21 cellular contexts compared by ENCODE assay signal in genomic region chr20:61404311-61404710, GRCh38.
A peak's percentile ranks its signal among the peaks of the same experiment; 100 is the strongest.
DNase-seq lines count a peak whose midpoint lies in the region; ATAC-seq and TF ChIP-seq lines count a peak whose summit lies in the region.
"Had no signal": no experiment of that assay in that cellular context is flagged by ENCODE, and none has a peak within 500 bp of the region (broad histone marks: within the 10 kb centered on the region; RNA-seq: fewer than 3 reads in every experiment).

No MANE protein-coding gene starts in this region.

- no peaks in the 10 kb centered on the region for H3K9me2 ChIP-seq in PC-3 (replicated peaks; ENCODE audit: low read length)

- H3K9ac ChIP-seq in BLaER1 (no peak overlapping the region), PC-3 (ENCODE audit: low read length) (no peak overlapping the region)

- no peaks in the 10 kb centered on the region for H3F3A ChIP-seq in PC-3 (ENCODE audit: low read length, unreplicated experiment)

- no peak overlapping the region for H3K27ac ChIP-seq in BLaER1
- no peak overlapping the region for H3K27ac ChIP-seq in heart right ventricle
- H3K27ac ChIP-seq in PC-3 (ENCODE audit: low read length), result no peak overlapping the region
- H3K27ac ChIP-seq: A549, C4-2B had no signal

- WGBS in heart right ventricle, 2 donors, result 88 to 92% methylated on average over 11 of the region's 11 CpGs

- DNase-seq in NCI-H1105 (lab: John Stamatoyannopoulos, UW) (peak; percentile 16), NCI-H1417 treated with DMSO at 0.1 percent for 48 hours (lab: John Stamatoyannopoulos, UW) (peak; percentile 8), left kidney (ENCODE audit: low read depth, low spot score) (peak; percentile 31), heart right ventricle (no peak), PC-3 (no peak)
- DNase-seq: 8988T; ACHN; AML-193; BE2C; Caco-2; CD4-positive, CD25-positive, alpha-beta regulatory T cell; CD8-positive, alpha-beta T cell; DMS79; GF-D8; H9 had no signal

- H3K4me3 ChIP-seq in BLaER1 (no peak overlapping the region), heart right ventricle (no peak overlapping the region), PC-3 (ENCODE audit: low read length) (no peak overlapping the region)
- H3K4me3 ChIP-seq: A549, GM23338 had no signal

- TF ChIP-seq CTCF in heart right ventricle (IDR thresholded peaks at IDR 0.05) (no peak), PC-3 (conservative IDR thresholded peaks at IDR 0.05; ENCODE audit: low read depth, low read length) (no peak)

- BruUV-seq in PC-3 (replicated peaks; lab: Mats Ljungman, UMichigan), result no TSS peak

- POLR2A ChIA-PET in PC-3 (lab: Charles Lee; ENCODE audit: unreplicated experiment), result no interaction called here

- H3K4me1 ChIP-seq in BLaER1 (peaks cover 29% of the 10 kb centered on the region), heart right ventricle (no peaks in the 10 kb centered on the region), PC-3 (ENCODE audit: insufficient read depth, low read length) (no peaks in the 10 kb centered on the region)
- H3K4me1 ChIP-seq: A549, BE2C, Caco-2 had no signal

- CTCF ChIA-PET in PC-3 (lab: Charles Lee), result no interaction called here

- H3K27me3 ChIP-seq in BLaER1, result no peaks in the 10 kb centered on the region
- H3K27me3 ChIP-seq in heart right ventricle, result peaks cover 0 to 7% (median 0%) of the 10 kb centered on the region in 7 donors
- H3K27me3 ChIP-seq in PC-3 (ENCODE audit: low read length), result peaks cover 5% of the 10 kb centered on the region; the same call in 1 of the 2 replicates
- H3K27me3 ChIP-seq: BE2C had no signal

- peak overlapping the region; percentile 41 for H3K4me2 ChIP-seq in BLaER1
- H3K4me2 ChIP-seq in PC-3 (ENCODE audit: low read length), result no peak overlapping the region
- H3K4me2 ChIP-seq: A549, GM23338 had no signal

- H4K20me1 ChIP-seq in BLaER1 (no peaks in the 10 kb centered on the region), PC-3 (ENCODE audit: low read length) (no peaks in the 10 kb centered on the region)

- H3K36me3 ChIP-seq in BLaER1 (no peaks in the 10 kb centered on the region), heart right ventricle (no peaks in the 10 kb centered on the region), PC-3 (ENCODE audit: low read depth, low read length) (no peaks in the 10 kb centered on the region)
- H3K36me3 ChIP-seq: BE2C had no signal

- H3K9me3 ChIP-seq in BLaER1, result peaks cover 17% of the 10 kb centered on the region
- peaks cover 0 to 31% (median 0%) of the 10 kb centered on the region in 11 donors for H3K9me3 ChIP-seq in heart right ventricle
- H3K9me3 ChIP-seq in PC-3 (ENCODE audit: low read length), result no peaks in the 10 kb centered on the region
- H3K9me3 ChIP-seq: A549, Caco-2 had no signal

- no peak overlapping the region for H2AFZ ChIP-seq in PC-3 (ENCODE audit: low read length)
- H2AFZ ChIP-seq: GM23338 had no signal

- no peak for ATAC-seq in GM18870 (IDR thresholded peaks at IDR 0.05; ENCODE audit: unreplicated experiment)
- no peak for ATAC-seq in heart right ventricle
- no peak for ATAC-seq in PC-3
- ATAC-seq: A549; CD8-positive, alpha-beta T cell; GM23338; HCT116 had no signal

- no peaks in the 10 kb centered on the region for H3K79me2 ChIP-seq in PC-3 (ENCODE audit: low read length)

- intact Hi-C loops in heart right ventricle (cut with DNase I) (no loop called here), PC-3 (cut with micrococcal nuclease) (no loop called here)

Comparison
In these comparisons a context has a peak if more than half of its experiments do, and no peak if none do; other contexts are left out.
1. DNase-seq: peak in NCI-H1105 (single experiment), NCI-H1417 treated with DMSO at 0.1 percent for 48 hours (single experiment) and left kidney (single experiment); none in heart right ventricle (0 of 2) and PC-3 (single experiment).